ENCODE assay signal across 8 cellular contexts in the genomic region with DNA sequence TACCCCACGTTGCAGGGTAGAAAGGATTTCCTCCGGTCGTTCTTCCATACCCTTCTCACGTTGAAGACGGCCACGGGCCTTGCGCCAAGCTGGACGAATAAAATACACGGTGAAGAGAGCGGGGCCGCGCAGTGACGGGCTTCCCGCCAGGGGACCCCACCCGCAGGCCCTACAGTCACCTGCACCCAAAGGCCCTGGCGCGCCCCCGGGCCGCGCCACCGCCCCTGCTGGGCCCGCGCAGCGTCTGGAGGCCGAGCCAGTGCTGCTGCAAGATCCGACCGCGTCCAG. TPM values are rescaled to one million over a fixed set of nuclear protein-coding genes. Genes with fewer than 3 reads are reported as not detected.
DNase-seq lines count a peak whose midpoint lies in the region; ATAC-seq lines count a peak whose summit lies in the region.

No MANE protein-coding gene starts in this region.

- POLR2A ChIA-PET in naive thymus-derived CD4-positive, alpha-beta T cell (lab: Charles Lee) = no interaction called here

- H3K9me3 Mint-ChIP-seq in naive thymus-derived CD4-positive, alpha-beta T cell = peaks cover 0 to 7% (median 0%) of the 10 kb centered on the region in 11 donors

- CTCF ChIA-PET in naive thymus-derived CD4-positive, alpha-beta T cell (lab: Charles Lee) = no interaction called here

- H3K36me3 Mint-ChIP-seq in naive thymus-derived CD4-positive, alpha-beta T cell = peaks cover 0 to 7% (median 3%) of the 10 kb centered on the region in 5 donors

- H3K4me3 Mint-ChIP-seq in naive thymus-derived CD4-positive, alpha-beta T cell = peak overlapping the region; percentile 95 to 100 (median 97)

- no peak for DNase-seq in Jurkat, Clone E6-1 (ENCODE audit: low read depth, low spot score)
- DNase-seq in naive thymus-derived CD4-positive, alpha-beta T cell = no peak
- DNase-seq in iPS-NIHi11 (ENCODE audit: low spot score) = no peak
- DNase-seq in putamen (ENCODE audit: low spot score) = no peak

- peaks cover 4% of the 10 kb centered on the region; the same call in 1 of the 2 replicates for H3K36me3 ChIP-seq in ACC112 (ENCODE audit: insufficient read depth, low read length)
- H3K36me3 ChIP-seq in naive thymus-derived CD4-positive, alpha-beta T cell (ENCODE audit: control insufficient read depth in 2 of 3, insufficient read depth in 3 of 3, low read length in 3 of 3) = peaks cover 0 to 13% (median 0%) of the 10 kb centered on the region in 3 experiments

- ATAC-seq in naive thymus-derived CD4-positive, alpha-beta T cell = no peak
- ATAC-seq in GM18858 (IDR thresholded peaks at IDR 0.05; ENCODE audit: unreplicated experiment) = no peak
- ATAC-seq in HG03108 (IDR thresholded peaks at IDR 0.05; ENCODE audit: unreplicated experiment) = no peak

- H2AFZ ChIP-seq in ACC112 (ENCODE audit: low read length, unreplicated experiment) = peak overlapping the region; percentile 88

- peak overlapping the region; percentile 98 to 100 (median 99) for H3K27ac Mint-ChIP-seq in naive thymus-derived CD4-positive, alpha-beta T cell

- H3K27me3 ChIP-seq in ACC112 (ENCODE audit: insufficient read depth, low read length) = no peaks in the 10 kb centered on the region
- H3K27me3 ChIP-seq in naive thymus-derived CD4-positive, alpha-beta T cell (ENCODE audit: control insufficient read depth in 2 of 2, insufficient read depth in 2 of 2, low read length in 2 of 2) = no peaks in the 10 kb centered on the region

- no peak overlapping the region for H3K27ac ChIP-seq in ACC112 (ENCODE audit: low read depth, low read length)
- peak overlapping the region; percentile 100 for H3K27ac ChIP-seq in cingulate gyrus (ENCODE audit: low read depth, low read length)
- H3K27ac ChIP-seq in naive thymus-derived CD4-positive, alpha-beta T cell (ENCODE audit: low read depth, low read length) = peak overlapping the region; percentile 92

- no peaks in the 10 kb centered on the region for H3K9me3 ChIP-seq in naive thymus-derived CD4-positive, alpha-beta T cell (ENCODE audit: control insufficient read depth in 2 of 3, low read length in 3 of 3)

- peaks cover 23 to 55% (median 50%) of the 10 kb centered on the region in 7 donors for H3K4me1 Mint-ChIP-seq in naive thymus-derived CD4-positive, alpha-beta T cell

- peaks cover 16% of the 10 kb centered on the region for H3K4me1 ChIP-seq in ACC112 (ENCODE audit: control insufficient read depth, insufficient read depth, low read length, unreplicated experiment)
- peaks cover 15 to 25% of the 10 kb centered on the region in 2 donors for H3K4me1 ChIP-seq in naive thymus-derived CD4-positive, alpha-beta T cell (ENCODE audit: control insufficient read depth in 2 of 2, insufficient read depth in 2 of 2, low read length in 2 of 2)

- H3K79me2 ChIP-seq in ACC112 (ENCODE audit: control insufficient read depth, insufficient read depth, low read length, unreplicated experiment) = peaks cover 40% of the 10 kb centered on the region

- peaks cover 0 to 7% (median 0%) of the 10 kb centered on the region in 5 donors for H3K27me3 Mint-ChIP-seq in naive thymus-derived CD4-positive, alpha-beta T cell

- intact Hi-C loops in naive thymus-derived CD4-positive, alpha-beta T cell (cut with micrococcal nuclease) = loop anchor here (1.0 to 5.0 kb wide), 4 partner anchors 65 to 925 kb away; no protein-coding TSS in a partner anchor

- peak overlapping the region; percentile 97 for H3K4me3 ChIP-seq in ACC112 (ENCODE audit: low read depth, low read length)
- peak overlapping the region; percentile 68 for H3K4me3 ChIP-seq in Jurkat, Clone E6-1 (ENCODE audit: low read length)
- H3K4me3 ChIP-seq in naive thymus-derived CD4-positive, alpha-beta T cell (ENCODE audit: low read length) = peak overlapping the region; percentile 82

RNA-seq across cellular contexts. Expression of a gene that starts 0.2 kb away (rescaled TPM):
- polyA plus RNA-seq in Jurkat, Clone E6-1 (2012; ENCODE audit: insufficient read depth, insufficient read length) = 2.4 TPM
- total RNA-seq in naive thymus-derived CD4-positive, alpha-beta T cell = 1 to 10 TPM; 1.1 to 4.9 (median 1.3) TPM
- 1 to 10 TPM; 4.9 to 5.1 TPM for polyA plus RNA-seq in naive thymus-derived CD4-positive, alpha-beta T cell

RNA-seq across cellular contexts. Expression of a gene that starts 0.9 kb away (rescaled TPM):
- polyA plus RNA-seq in Jurkat, Clone E6-1 (2012; ENCODE audit: insufficient read depth, insufficient read length) = 69.2 TPM
- 10 to 100 TPM in 4 of 5 experiments, 1 to 10 TPM in 1; 9.7 to 30.2 (median 27.9) TPM for total RNA-seq in naive thymus-derived CD4-positive, alpha-beta T cell
- 10 to 100 TPM; 15.2 to 25.8 TPM for polyA plus RNA-seq in naive thymus-derived CD4-positive, alpha-beta T cell
